Comparison of ENCODE assay signal across 8 cellular contexts in the genomic region with DNA sequence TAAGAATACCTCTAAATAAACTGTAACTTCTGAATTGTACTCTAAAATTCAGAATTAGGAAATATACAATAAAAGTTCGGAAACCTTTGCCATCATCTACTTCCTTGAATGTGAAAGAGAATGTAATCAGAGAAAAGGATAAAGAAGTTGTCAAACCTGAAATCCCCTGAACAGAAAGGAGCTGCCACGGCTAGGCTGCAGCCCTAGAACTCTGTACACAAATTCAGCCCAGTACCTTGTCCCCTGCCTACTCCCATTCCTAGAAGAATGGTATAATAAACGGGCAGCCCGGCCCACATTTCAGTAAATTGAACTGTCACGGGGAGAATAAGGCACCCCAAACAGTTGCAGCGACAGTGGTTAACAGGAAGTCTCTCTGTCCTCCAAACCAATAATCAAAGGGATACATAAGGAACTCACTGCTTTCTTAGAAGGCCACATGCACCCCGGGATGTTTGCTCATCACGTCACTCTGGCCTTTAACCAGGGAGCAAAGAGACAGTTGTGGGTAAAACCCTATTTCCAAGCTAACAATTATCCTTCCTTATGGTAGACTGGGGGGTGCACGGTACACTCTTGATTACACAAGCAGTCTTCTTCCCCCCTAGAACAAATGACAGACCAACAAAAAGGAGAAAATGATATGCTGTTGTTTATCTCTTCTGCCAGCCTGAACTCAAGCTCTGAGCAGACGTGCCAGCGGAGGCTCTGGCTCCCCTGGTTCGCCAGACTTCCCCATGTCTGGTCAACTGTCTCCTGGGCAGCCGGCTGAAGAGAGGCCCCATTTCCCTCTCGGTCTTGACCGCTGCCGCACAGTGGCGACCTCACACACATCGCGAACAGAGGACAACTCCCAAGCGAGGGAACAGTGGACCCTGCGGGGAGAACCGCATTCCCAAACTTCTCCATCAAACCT. TPM values are rescaled to one million over a fixed set of nuclear protein-coding genes. Genes with fewer than 3 reads are reported as not detected.
DNase-seq lines count a peak whose midpoint lies in the region.

No MANE protein-coding gene starts in this region.

- H3K4me1 Mint-ChIP-seq in T-helper 2 cell treated with Interferon-gamma antibody and Interleukin-4, amounts not matched to agents 5 μg/mL and 100 μg/mL, for 36 hours (ENCODE audit: low read depth) = peaks cover 45% of the 10 kb centered on the region

- peaks cover 9% of the 10 kb centered on the region for H3K36me3 Mint-ChIP-seq in T-helper 2 cell treated with Interferon-gamma antibody and Interleukin-4, amounts not matched to agents 5 μg/mL and 100 μg/mL, for 36 hours (ENCODE audit: low read depth)

- H3K27me3 Mint-ChIP-seq in T-helper 2 cell treated with Interferon-gamma antibody and Interleukin-4, amounts not matched to agents 5 μg/mL and 100 μg/mL, for 36 hours (ENCODE audit: low read depth) = no peaks in the 10 kb centered on the region

- peak; percentile 24 to 25 for DNase-seq in stimulated activated CD4-positive, alpha-beta T cell treated with anti-CD3 and anti-CD28 coated beads, Interleukin-2, amount 100 ng/mL, for 24 hours
- no peak for DNase-seq in stimulated activated CD4-positive, alpha-beta T cell treated with anti-CD3 and anti-CD28 coated beads, Interleukin-12 subunit alpha, Interleukin-12 subunit beta, amount 100 ng/mL, for 4 hours
- DNase-seq in HT-29 (ENCODE audit: low spot score) = peak; percentile 90
- DNase-seq in T-helper 2 cell treated with Interferon-gamma antibody and Interleukin-4, amounts not matched to agents 5 μg/mL and 100 μg/mL, for 36 hours (ENCODE audit: low spot score) = peak; percentile 24
- DNase-seq in cerebellum (ENCODE audit: low spot score) = peak; percentile 38
- DNase-seq in islet precursor cell = peak; percentile 84
- no peak for DNase-seq in COLO829 (ENCODE audit: low spot score)

- H3K4me3 Mint-ChIP-seq in T-helper 2 cell treated with Interferon-gamma antibody and Interleukin-4, amounts not matched to agents 5 μg/mL and 100 μg/mL, for 36 hours = peak overlapping the region; percentile 96

- peak overlapping the region; percentile 86 for H3K27ac Mint-ChIP-seq in T-helper 2 cell treated with Interferon-gamma antibody and Interleukin-4, amounts not matched to agents 5 μg/mL and 100 μg/mL, for 36 hours

- H3K4me3 ChIP-seq in skin epidermis = peak overlapping the region; percentile 74 to 96 (median 93)

- H3K27ac ChIP-seq in skin epidermis = peak overlapping the region; percentile 66 to 99 (median 93)

- H3K9me3 Mint-ChIP-seq in T-helper 2 cell treated with Interferon-gamma antibody and Interleukin-4, amounts not matched to agents 5 μg/mL and 100 μg/mL, for 36 hours = no peaks in the 10 kb centered on the region

RNA-seq across cellular contexts. Expression of gene RFFL, which starts 24.5 kb away (rescaled TPM):
- 38.6 and 46.0 TPM in 2 replicates for total RNA-seq in HT-29 (2014; rRNA removed; shearing (Covaris generic))
- 6.7 TPM for total RNA-seq in cerebellum

RNA-seq across cellular contexts. Expression of gene RAD51D, which starts 31.7 kb away (rescaled TPM):
- total RNA-seq in HT-29 (2014; rRNA removed; shearing (Covaris generic)) = 14.9 and 19.5 TPM in 2 replicates
- total RNA-seq in cerebellum = 5.0 TPM

RNA-seq across cellular contexts. Expression of gene FNDC8, which starts 33.4 kb away (rescaled TPM):
- total RNA-seq in HT-29 (2014; rRNA removed; shearing (Covaris generic)) = not detected in 2 replicates
- total RNA-seq in cerebellum = not detected

RNA-seq across cellular contexts. Expression of gene NLE1, which starts 54.1 kb away (rescaled TPM):
- 78.8 and 97.6 TPM in 2 replicates for total RNA-seq in HT-29 (2014; rRNA removed; shearing (Covaris generic))
- 14.2 TPM for total RNA-seq in cerebellum

RNA-seq across cellular contexts. Expression of gene UNC45B, which starts 59.6 kb away (rescaled TPM):
- total RNA-seq in HT-29 (2014; rRNA removed; shearing (Covaris generic)) = not detected in 2 replicates
- not detected for total RNA-seq in cerebellum

Comparison
In these comparisons a context has a peak if more than half of its experiments do, and no peak if none do; other contexts are left out.
1. DNase-seq: peak in stimulated activated CD4-positive, alpha-beta T cell treated with anti-CD3 and anti-CD28 coated beads, Interleukin-2, amount 100 ng/mL, for 24 hours (2 of 2), HT-29 (single experiment), T-helper 2 cell treated with Interferon-gamma antibody and Interleukin-4, amounts not matched to agents 5 μg/mL and 100 μg/mL, for 36 hours (single experiment), cerebellum (single experiment) and islet precursor cell (single experiment); none in stimulated activated CD4-positive, alpha-beta T cell treated with anti-CD3 and anti-CD28 coated beads, Interleukin-12 subunit alpha, Interleukin-12 subunit beta, amount 100 ng/mL, for 4 hours (single experiment) and COLO829 (single experiment).